Comparison of ENCODE assay signal across 7 cellular contexts in the genomic region with DNA sequence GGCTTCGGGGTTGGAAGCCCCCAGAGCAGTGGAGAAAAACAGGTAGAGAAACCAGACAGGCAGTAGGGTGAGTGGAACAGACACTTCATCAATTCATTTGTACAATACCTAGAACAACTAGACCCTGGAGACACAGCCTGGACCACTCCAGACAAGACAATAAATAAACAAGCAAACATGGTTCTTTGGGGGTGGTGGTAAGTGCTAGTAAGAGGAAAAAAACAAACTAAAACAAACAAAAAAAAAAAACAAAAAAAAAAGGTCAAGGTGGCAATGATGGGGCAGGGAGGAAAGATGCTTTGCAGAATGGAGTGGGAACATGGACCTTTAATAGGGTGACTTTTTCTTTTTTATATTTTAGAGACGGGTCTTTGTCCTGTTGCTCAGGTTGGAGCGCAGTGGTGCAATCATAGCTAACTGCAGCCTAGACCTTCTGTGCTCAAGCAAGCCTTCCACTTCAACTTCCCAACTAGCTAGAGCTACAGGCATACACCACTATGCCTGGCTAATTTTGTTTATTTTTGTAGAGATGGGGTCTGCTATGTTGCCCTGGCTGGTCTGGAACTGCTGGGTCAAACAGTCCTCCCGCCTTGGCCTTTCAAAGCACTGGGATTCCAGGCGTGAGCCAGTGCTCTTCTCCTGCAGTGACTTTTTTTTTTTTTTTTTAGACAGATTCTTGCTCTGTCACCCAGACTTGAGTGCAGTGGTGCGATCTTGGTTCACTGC. TPM values are rescaled to one million over a fixed set of nuclear protein-coding genes. Genes with fewer than 3 reads are reported as not detected.
DNase-seq lines count a peak whose midpoint lies in the region; ATAC-seq and TF ChIP-seq lines count a peak whose summit lies in the region.

No MANE protein-coding gene starts in this region.

- no peaks in the 10 kb centered on the region for H3K9me2 ChIP-seq in GM23338 (ENCODE audit: insufficient read depth)

- H2AFZ ChIP-seq in GM23338: peak overlapping the region; percentile 43; the same call in 1 of the 2 replicates

- no peaks in the 10 kb centered on the region for H3K79me2 ChIP-seq in GM23338 (replicated peaks; ENCODE audit: insufficient read depth)

- peaks cover 3% of the 10 kb centered on the region; the same call in 1 of the 2 replicates for H3K36me3 ChIP-seq in GM23338 (ENCODE audit: insufficient read depth)

- peak overlapping the region; percentile 72 for H3K4me3 Mint-ChIP-seq in GM23338
- peak overlapping the region; percentile 71 to 92 (median 80) for H3K4me3 Mint-ChIP-seq in T-cell

- peaks cover 27% of the 10 kb centered on the region for H3K27me3 ChIP-seq in GM23338 (ENCODE audit: insufficient read depth)

- H3K36me3 Mint-ChIP-seq in GM23338 (ENCODE audit: low read depth) (peaks cover 32% of the 10 kb centered on the region), T-cell (peaks cover 3% of the 10 kb centered on the region)

- H3K4me3 ChIP-seq in GM23338: peak overlapping the region; percentile 83
- peak overlapping the region; percentile 79 to 99 for H3K4me3 ChIP-seq in foreskin fibroblast (ENCODE audit: low read depth in 1 of 2, low read length in 2 of 2)
- peak overlapping the region; percentile 57 to 98 (median 86) for H3K4me3 ChIP-seq in skin epidermis

- CTCF ChIA-PET in T-cell (lab: Charles Lee): interaction anchor here in 1 of 2 donors (0.7 to 1.1 kb wide), 2 partner anchors 9 to 16 kb away, joined by 4 to 5 read pairs; no protein-coding TSS in a partner anchor

- no peak for DNase-seq in GM23338 (ENCODE audit: low spot score)
- DNase-seq in T-cell: peak in 3 of 34 experiments; percentile 17 to 49 (median 33)
- DNase-seq in foreskin fibroblast: no peak
- no peak for DNase-seq in NCI-H187 (lab: John Stamatoyannopoulos, UW)

- TF ChIP-seq CTCF in GM23338 (conservative IDR thresholded peaks at IDR 0.05; ENCODE audit: low read depth in 2 of 2) (no peak), foreskin fibroblast (IDR thresholded peaks at IDR 0.05; ENCODE audit: low read depth, low read length) (no peak)

- POLR2A ChIA-PET in T-cell (lab: Charles Lee): interaction anchor here (0.5 to 0.6 kb wide), 3 partner anchors 30 to 1576 kb away, joined by 5 to 9 read pairs (median 8); no protein-coding TSS in a partner anchor

- H3F3A ChIP-seq in GM23338 (replicated peaks; ENCODE audit: low read depth): peaks cover 25% of the 10 kb centered on the region

- H3K27ac Mint-ChIP-seq in GM23338: peak overlapping the region; percentile 80; the same call in 1 of the 2 replicates
- H3K27ac Mint-ChIP-seq in T-cell: peak overlapping the region; percentile 92 to 97

- H3K27ac ChIP-seq in GM23338 (ENCODE audit: low read depth) (0 out of 2 replicates have a peak overlapping the region, but pooled peaks have one; percentile 78), skin epidermis (peak overlapping the region; percentile 89 to 100 (median 98))

- H3K9me3 Mint-ChIP-seq in GM23338: peaks cover 3% of the 10 kb centered on the region; the same call in 2 of the 3 replicates
- H3K9me3 Mint-ChIP-seq in T-cell: no peaks in the 10 kb centered on the region

- H4K20me1 ChIP-seq in GM23338 (replicated peaks; ENCODE audit: insufficient read depth): no peaks in the 10 kb centered on the region

- H3K4me1 ChIP-seq in GM23338 (ENCODE audit: insufficient read depth): peaks cover 27% of the 10 kb centered on the region

- H3K27me3 Mint-ChIP-seq in GM23338 (ENCODE audit: insufficient read depth, low read depth, poor library complexity): peaks cover 38% of the 10 kb centered on the region
- no peaks in the 10 kb centered on the region for H3K27me3 Mint-ChIP-seq in T-cell

- H3K4me1 Mint-ChIP-seq in GM23338: peaks cover 24% of the 10 kb centered on the region
- peaks cover 33 to 43% (median 33%) of the 10 kb centered on the region in 3 donors for H3K4me1 Mint-ChIP-seq in T-cell

- ATAC-seq in GM23338 (no peak), T-cell (replicated peaks in 1 of 4) (peak in 1 of 4 experiments; percentile 0), HG03342 (IDR thresholded peaks at IDR 0.05; ENCODE audit: unreplicated experiment) (no peak), GM19467 (IDR thresholded peaks at IDR 0.05; ENCODE audit: unreplicated experiment) (no peak)

- H3K4me2 ChIP-seq in GM23338: peak overlapping the region; percentile 96

TF ChIP-seq in GM23338, 12 proteins besides CTCF, POLR2A, EP300 and RAD21 (continues in another document):
- TF ChIP-seq CREB1 (CRISPR knock-in tag; IDR thresholded peaks at IDR 0.05; ENCODE audit: low read depth) (no peak), STAT1 (IDR thresholded peaks at IDR 0.05; ENCODE audit: unreplicated experiment) (no peak), EZH2phosphoT487 (IDR thresholded peaks at IDR 0.05; ENCODE audit: unreplicated experiment) (no peak)
- TF ChIP-seq, protein P1, sequence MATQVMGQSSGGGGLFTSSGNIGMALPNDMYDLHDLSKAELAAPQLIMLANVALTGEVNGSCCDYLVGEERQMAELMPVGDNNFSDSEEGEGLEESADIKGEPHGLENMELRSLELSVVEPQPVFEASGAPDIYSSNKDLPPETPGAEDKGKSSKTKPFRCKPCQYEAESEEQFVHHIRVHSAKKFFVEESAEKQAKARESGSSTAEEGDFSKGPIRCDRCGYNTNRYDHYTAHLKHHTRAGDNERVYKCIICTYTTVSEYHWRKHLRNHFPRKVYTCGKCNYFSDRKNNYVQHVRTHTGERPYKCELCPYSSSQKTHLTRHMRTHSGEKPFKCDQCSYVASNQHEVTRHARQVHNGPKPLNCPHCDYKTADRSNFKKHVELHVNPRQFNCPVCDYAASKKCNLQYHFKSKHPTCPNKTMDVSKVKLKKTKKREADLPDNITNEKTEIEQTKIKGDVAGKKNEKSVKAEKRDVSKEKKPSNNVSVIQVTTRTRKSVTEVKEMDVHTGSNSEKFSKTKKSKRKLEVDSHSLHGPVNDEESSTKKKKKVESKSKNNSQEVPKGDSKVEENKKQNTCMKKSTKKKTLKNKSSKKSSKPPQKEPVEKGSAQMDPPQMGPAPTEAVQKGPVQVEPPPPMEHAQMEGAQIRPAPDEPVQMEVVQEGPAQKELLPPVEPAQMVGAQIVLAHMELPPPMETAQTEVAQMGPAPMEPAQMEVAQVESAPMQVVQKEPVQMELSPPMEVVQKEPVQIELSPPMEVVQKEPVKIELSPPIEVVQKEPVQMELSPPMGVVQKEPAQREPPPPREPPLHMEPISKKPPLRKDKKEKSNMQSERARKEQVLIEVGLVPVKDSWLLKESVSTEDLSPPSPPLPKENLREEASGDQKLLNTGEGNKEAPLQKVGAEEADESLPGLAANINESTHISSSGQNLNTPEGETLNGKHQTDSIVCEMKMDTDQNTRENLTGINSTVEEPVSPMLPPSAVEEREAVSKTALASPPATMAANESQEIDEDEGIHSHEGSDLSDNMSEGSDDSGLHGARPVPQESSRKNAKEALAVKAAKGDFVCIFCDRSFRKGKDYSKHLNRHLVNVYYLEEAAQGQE (IDR thresholded peaks at IDR 0.05; ENCODE audit: unreplicated experiment): no peak

RNA-seq across cellular contexts. Expression of gene JUNB, which starts 3.1 kb away (rescaled TPM):
- 16.0 and 20.2 TPM in 2 replicates for total RNA-seq in GM23338 (2014; rRNA removed; shearing (Covaris generic))
- 7.7 and 7.8 TPM in 2 replicates for polyA plus RNA-seq in GM23338 (2016; fragmentation: Nextera tagmentation; extraction: Ambion mirVana)
- total RNA-seq in T-cell: 1,000 to 10,000 TPM in 2 of 5 donors, 100 to 1,000 TPM in 3; 117 to 2,289 (median 138) TPM

RNA-seq across cellular contexts. Expression of gene PRDX2, which starts 7.2 kb away (rescaled TPM):
- 465 and 486 TPM in 2 replicates for total RNA-seq in GM23338 (2014; rRNA removed; shearing (Covaris generic))
- 314 and 346 TPM in 2 replicates for polyA plus RNA-seq in GM23338 (2016; fragmentation: Nextera tagmentation; extraction: Ambion mirVana)
- total RNA-seq in T-cell: 100 to 1,000 TPM in 3 of 5 donors, 10 to 100 TPM in 2; 94.5 to 150 (median 134) TPM

RNA-seq across cellular contexts. Expression of gene THSD8, which starts 7.5 kb away (rescaled TPM):
- 0.38 TPM in 1 of 2 replicates, not detected in the other for total RNA-seq in GM23338 (2014; rRNA removed; shearing (Covaris generic))
- polyA plus RNA-seq in GM23338 (2016; fragmentation: Nextera tagmentation; extraction: Ambion mirVana): 38.5 and 42.2 TPM in 2 replicates
- 1 to 10 TPM in 1 of 5 donors, under 1 TPM in 3, not detected in 1; 0.63 to 2.4 (median 0.97) TPM for total RNA-seq in T-cell

RNA-seq across cellular contexts. Expression of gene RNASEH2A, which starts 12.0 kb away (rescaled TPM):
- 62.6 and 68.2 TPM in 2 replicates for total RNA-seq in GM23338 (2014; rRNA removed; shearing (Covaris generic))
- polyA plus RNA-seq in GM23338 (2016; fragmentation: Nextera tagmentation; extraction: Ambion mirVana): 39.4 and 40.5 TPM in 2 replicates
- 10 to 100 TPM in 3 of 5 donors, 1 to 10 TPM in 2; 4.7 to 18.0 (median 15.0) TPM for total RNA-seq in T-cell

RNA-seq across cellular contexts. Expression of gene HOOK2, which starts 19.0 kb away (rescaled TPM):
- total RNA-seq in GM23338 (2014; rRNA removed; shearing (Covaris generic)): 85.3 and 86.4 TPM in 2 replicates
- 46.9 and 56.9 TPM in 2 replicates for polyA plus RNA-seq in GM23338 (2016; fragmentation: Nextera tagmentation; extraction: Ambion mirVana)
- total RNA-seq in T-cell: 10 to 100 TPM; 19.7 to 26.6 (median 22.8) TPM
